Comparison of ENCODE assay signal across 38 cellular contexts in the genomic region with DNA sequence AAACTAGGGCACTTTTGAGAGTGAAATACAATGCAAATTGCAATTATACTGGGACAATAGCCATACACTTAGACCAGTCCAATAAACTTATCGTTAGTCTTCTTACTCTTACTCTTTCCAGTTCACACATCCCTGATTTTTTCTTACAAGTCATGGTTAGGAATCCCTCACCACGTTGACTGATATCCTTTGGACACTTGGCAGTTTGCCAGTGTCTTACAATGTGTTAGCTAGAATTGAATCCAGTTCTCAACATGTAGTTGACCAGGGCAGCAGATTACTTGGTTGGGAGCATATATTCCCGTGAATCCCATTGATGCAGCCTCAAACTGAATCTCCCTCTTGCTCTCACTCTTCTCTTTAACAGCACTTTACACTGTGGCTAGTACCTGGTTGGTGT.
"Had no signal": no experiment of that assay in that cellular context is flagged by ENCODE, and none has a peak within 500 bp of the region (broad histone marks: within the 10 kb centered on the region; RNA-seq: fewer than 3 reads in every experiment).

No MANE protein-coding gene starts in this region.

- H3K36me3 ChIP-seq: adrenal gland, colonic mucosa had no signal

- H3K4me1 Mint-ChIP-seq: activated B cell treated with CpG ODN at 0.5 μM for 24 hours, T-cell, T-helper 17 cell had no signal

- H3K27me3 ChIP-seq: adrenal gland, body of pancreas, colonic mucosa had no signal

- H2AFZ ChIP-seq: PC-9 had no signal

- H3K9ac ChIP-seq: KMS-11 had no signal

- H3K4me1 ChIP-seq: adrenal gland, body of pancreas, colonic mucosa had no signal

- ATAC-seq: activated naive CD4-positive, alpha-beta T cell treated with anti-CD3 and anti-CD28 coated beads, Interleukin-2, amount 50 U/mL, for 72 hours; activated T-cell treated with anti-CD3 and anti-CD28 coated beads, Interleukin-2, amount 50 U/mL, for 4 hours; body of pancreas; Right ventricle myocardium inferior; SK-N-SH treated with all-trans-retinoic acid at 6 μM for 48 hours; T-cell; T-helper 17 cell had no signal

- DNase-seq: activated B cell treated with CpG ODN at 0.5 μM for 24 hours; activated CD4-positive, alpha-beta memory T cell treated with anti-CD3 and anti-CD28 coated beads for 36 hours; activated CD4-positive, alpha-beta T cell treated with anti-CD3 and anti-CD28 coated beads for 4 hours; activated CD4-positive, alpha-beta T cell treated with anti-CD3 and anti-CD28 coated beads, Interleukin-2, amount 50 U/mL, for 1 hour; activated CD4-positive, CD25-positive, alpha-beta regulatory T cell treated with anti-CD3 and anti-CD28 coated beads, Interleukin-2, amount 50 U/mL, for 72 hours; activated CD8-positive, alpha-beta memory T cell treated with anti-CD3 and anti-CD28 coated beads, Interleukin-2, amount 50 U/mL, for 4 hours; activated gamma-delta T cell treated with Interleukin-2 at 50 U/mL for 16 hours; activated naive CD4-positive, alpha-beta T cell treated with anti-CD3 and anti-CD28 coated beads for 36 hours; activated T-cell treated with anti-CD3 and anti-CD28 coated beads for 4 hours; activated T-cell treated with anti-CD3 and anti-CD28 coated beads, Interleukin-2, amount 50 U/mL, for 4 hours; adrenal gland; body of pancreas; caudate nucleus; colonic mucosa; MM.1S; MV-4-11; NCI-H1092; NCI-H1436 treated with DMSO at 0.1 percent for 48 hours; NCI-H1694 treated with DMSO at 0.1 percent for 48 hours; NCI-H2029; NCI-H2171 treated with DMSO at 0.1 percent for 48 hours; NCI-H510A; NCI-H774; PC-9; SIG-M5; T-cell; T-helper 17 cell; T-helper 9 cell had no signal

- H3K27ac ChIP-seq: adrenal gland, body of pancreas, colonic mucosa, KMS-11, PC-9, RWPE1, VCaP had no signal

- H3K27ac Mint-ChIP-seq: activated B cell treated with CpG ODN at 0.5 μM for 24 hours; activated CD4-positive, alpha-beta memory T cell treated with anti-CD3 and anti-CD28 coated beads for 36 hours; activated naive CD4-positive, alpha-beta T cell treated with anti-CD3 and anti-CD28 coated beads for 36 hours; activated naive CD4-positive, alpha-beta T cell treated with anti-CD3 and anti-CD28 coated beads, Interleukin-2, amount 50 U/mL, for 72 hours; activated T-helper 1 cell treated with anti-CD3 and anti-CD28 coated beads, Interleukin-12 subunit alpha, Interleukin-12 subunit beta, Interleukin-2, Interleukin-4 antibody, amounts not matched to agents 30 ng/mL and 10 ng/mL and 1 ng/mL, durations not matched to agents 14 hours and 24 hours and 36 hours; T-cell; T-helper 17 cell had no signal

- H3K9me3 ChIP-seq: adrenal gland, body of pancreas, colonic mucosa had no signal

- H3K4me2 ChIP-seq: KMS-11, PC-9 had no signal

- H3K4me3 ChIP-seq: adrenal gland, body of pancreas, colonic mucosa, PC-9 had no signal

- FAIRE-seq: astrocyte, bronchial epithelial cell, RCC 7860 had no signal

- H3K27me3 Mint-ChIP-seq: activated B cell treated with CpG ODN at 0.5 μM for 24 hours; activated CD4-positive, alpha-beta memory T cell treated with anti-CD3 and anti-CD28 coated beads for 36 hours; T-cell; T-helper 17 cell had no signal

- H3K36me3 Mint-ChIP-seq: activated CD4-positive, alpha-beta memory T cell treated with anti-CD3 and anti-CD28 coated beads for 36 hours; activated naive CD4-positive, alpha-beta T cell treated with anti-CD3 and anti-CD28 coated beads, Interleukin-2, amount 50 U/mL, for 72 hours; T-cell had no signal

- H3K4me3 Mint-ChIP-seq: activated B cell treated with CpG ODN at 0.5 μM for 24 hours; activated CD4-positive, alpha-beta memory T cell treated with anti-CD3 and anti-CD28 coated beads for 36 hours; activated naive CD4-positive, alpha-beta T cell treated with anti-CD3 and anti-CD28 coated beads for 36 hours; activated T-cell treated with anti-CD3 and anti-CD28 coated beads, Interleukin-2, amount 50 U/mL, for 4 hours; activated T-helper 1 cell treated with anti-CD3 and anti-CD28 coated beads, Interleukin-12 subunit alpha, Interleukin-12 subunit beta, Interleukin-2, Interleukin-4 antibody, amounts not matched to agents 30 ng/mL and 10 ng/mL and 1 ng/mL, durations not matched to agents 14 hours and 24 hours and 36 hours; T-cell; T-helper 17 cell had no signal
